9 cellular contexts compared by ENCODE assay signal in the genomic region with DNA sequence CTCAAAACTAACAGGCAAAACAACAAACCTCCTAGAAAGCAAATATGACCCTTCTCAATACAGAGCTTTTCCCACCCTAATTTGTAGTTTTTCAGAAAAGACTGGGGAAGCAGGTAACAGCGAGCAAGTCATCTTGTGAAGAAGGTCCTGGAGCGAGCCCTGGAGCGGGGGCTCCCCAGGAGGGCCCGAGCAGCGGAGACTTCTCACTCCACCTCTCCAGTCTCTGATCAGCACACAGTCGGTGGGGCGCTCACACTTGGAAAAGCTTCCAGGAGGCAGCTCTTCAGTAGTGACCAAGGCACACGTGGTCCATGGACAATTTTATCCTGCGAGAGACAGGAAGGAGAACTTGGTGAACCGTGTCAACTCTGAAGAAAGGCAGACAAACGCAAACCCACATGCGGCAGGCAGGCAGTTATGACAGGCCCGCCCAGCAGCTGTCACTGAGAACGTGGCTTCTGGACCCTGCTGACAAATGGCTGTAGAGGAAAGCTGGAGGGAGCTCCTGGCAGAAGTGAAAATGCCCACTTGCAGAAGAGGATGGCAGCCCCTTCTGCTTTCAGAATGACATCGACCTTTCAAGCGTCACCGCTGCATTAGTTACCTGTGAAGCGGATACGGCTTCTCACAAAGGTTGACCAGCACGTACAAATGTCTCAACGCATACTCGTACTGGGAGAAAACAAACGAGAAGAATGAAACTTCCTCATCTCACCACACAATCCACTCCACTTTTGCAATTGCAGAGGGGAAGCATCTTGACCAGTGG. TPM values are rescaled to one million over a fixed set of nuclear protein-coding genes. Genes with fewer than 3 reads are reported as not detected.
DNase-seq lines count a peak whose midpoint lies in the region; ATAC-seq and TF ChIP-seq lines count a peak whose summit lies in the region.
"Had no signal": no experiment of that assay in that cellular context is flagged by ENCODE, and none has a peak within 500 bp of the region (broad histone marks: within the 10 kb centered on the region; RNA-seq: fewer than 3 reads in every experiment).

No MANE protein-coding gene starts in this region.

- TF ChIP-seq CTCF in GM12864 (IDR thresholded peaks at IDR 0.05; ENCODE audit: low read depth, low read length, missing control alignments) (no peak), WERI-Rb-1 (IDR thresholded peaks at IDR 0.05; ENCODE audit: low read depth, low read length) (no peak), GM23338 (conservative IDR thresholded peaks at IDR 0.05; ENCODE audit: low read depth in 2 of 2) (no peak)

- no peaks in the 10 kb centered on the region for H3K9me3 ChIP-seq in WERI-Rb-1 (ENCODE audit: severe bottlenecking)
- no peaks in the 10 kb centered on the region for H3K9me3 ChIP-seq in effector memory CD4-positive, alpha-beta T cell (ENCODE audit: control insufficient read depth, low read length)

- no peaks in the 10 kb centered on the region for H4K20me1 ChIP-seq in GM23338 (replicated peaks; ENCODE audit: insufficient read depth)

- peak overlapping the region; percentile 14 for H3K4me3 ChIP-seq in GM12864 (ENCODE audit: low read depth, low read length)
- no peak overlapping the region for H3K4me3 ChIP-seq in WERI-Rb-1 (ENCODE audit: low read depth, low read length)
- no peak overlapping the region for H3K4me3 ChIP-seq in effector memory CD4-positive, alpha-beta T cell (ENCODE audit: insufficient read depth, low read depth, low read length, poor library complexity, severe bottlenecking)
- H3K4me3 ChIP-seq in GM23338, result no peak overlapping the region

- no peaks in the 10 kb centered on the region for H3K4me1 ChIP-seq in effector memory CD4-positive, alpha-beta T cell (ENCODE audit: control insufficient read depth, insufficient read depth, low read length, poor library complexity, severe bottlenecking)
- H3K4me1 ChIP-seq in GM23338 (ENCODE audit: insufficient read depth), result no peaks in the 10 kb centered on the region

- intact Hi-C loops in left cardiac atrium (cut with DNase I), result no loop called here

- H3K27ac Mint-ChIP-seq in GM23338, result no peak overlapping the region
- H3K27ac Mint-ChIP-seq: T-helper 1 cell treated with Interleukin-12 subunit alpha and Interleukin-12 subunit beta and Interleukin-4 antibody, amounts not matched to agents 30 μg/mL and 1 μg/mL, for 36 hours had no signal

- ATAC-seq in GM21447 (IDR thresholded peaks at IDR 0.05; ENCODE audit: unreplicated experiment) (peak; percentile 92), HG03558 (IDR thresholded peaks at IDR 0.05; ENCODE audit: extremely low read depth, unreplicated experiment) (peak; percentile 81), left cardiac atrium (peak; percentile 42 to 62), GM23338 (no peak)

- no peaks in the 10 kb centered on the region for H3K27me3 ChIP-seq in WERI-Rb-1 (ENCODE audit: insufficient read depth, low read depth, severe bottlenecking)
- H3K27me3 ChIP-seq in effector memory CD4-positive, alpha-beta T cell (replicated peaks; ENCODE audit: control insufficient read depth, insufficient read depth, low read length, poor library complexity, severe bottlenecking), result no peaks in the 10 kb centered on the region
- no peaks in the 10 kb centered on the region for H3K27me3 ChIP-seq in GM23338 (ENCODE audit: insufficient read depth)

- H2AFZ ChIP-seq in GM23338, result no peak overlapping the region

- H3K27me3 Mint-ChIP-seq in GM23338 (ENCODE audit: insufficient read depth, low read depth, poor library complexity), result no peaks in the 10 kb centered on the region

- H3K36me3 Mint-ChIP-seq in GM23338 (ENCODE audit: low read depth), result peaks cover 16% of the 10 kb centered on the region

- no peaks in the 10 kb centered on the region for H3K9me2 ChIP-seq in GM23338 (ENCODE audit: insufficient read depth)

- no peaks in the 10 kb centered on the region for H3K4me1 Mint-ChIP-seq in GM23338

- no peak overlapping the region for H3K4me2 ChIP-seq in GM23338

- peak; percentile 95 for DNase-seq in GM12864 (ENCODE audit: low read depth)
- DNase-seq in left cardiac atrium, result no peak
- no peak for DNase-seq in NCI-H2081 treated with DMSO at 0.1 percent for 48 hours (lab: John Stamatoyannopoulos, UW)
- DNase-seq in WERI-Rb-1, result no peak
- no peak for DNase-seq in effector memory CD4-positive, alpha-beta T cell
- DNase-seq in GM23338 (ENCODE audit: low spot score), result no peak

- no peaks in the 10 kb centered on the region for H3K9me3 Mint-ChIP-seq in GM23338
- H3K9me3 Mint-ChIP-seq: T-helper 1 cell treated with Interleukin-12 subunit alpha and Interleukin-12 subunit beta and Interleukin-4 antibody, amounts not matched to agents 30 μg/mL and 1 μg/mL, for 36 hours had no signal

- H3F3A ChIP-seq in GM23338 (replicated peaks; ENCODE audit: low read depth), result no peaks in the 10 kb centered on the region

- H3K27ac ChIP-seq in WERI-Rb-1 (no peak overlapping the region), GM23338 (ENCODE audit: low read depth) (no peak overlapping the region)
- H3K27ac ChIP-seq in effector memory CD4-positive, alpha-beta T cell (ENCODE audit: insufficient read depth, low read length, poor library complexity, severe bottlenecking), result no peak overlapping the region

- H3K79me2 ChIP-seq in GM23338 (replicated peaks; ENCODE audit: insufficient read depth), result no peaks in the 10 kb centered on the region

- peaks cover 23% of the 10 kb centered on the region for H3K36me3 ChIP-seq in WERI-Rb-1
- no peaks in the 10 kb centered on the region for H3K36me3 ChIP-seq in effector memory CD4-positive, alpha-beta T cell (ENCODE audit: control insufficient read depth, insufficient read depth, low read length)
- H3K36me3 ChIP-seq in GM23338 (ENCODE audit: insufficient read depth), result peaks cover 11% of the 10 kb centered on the region; the same call in 1 of the 2 replicates

- no peak overlapping the region for H3K4me3 Mint-ChIP-seq in GM23338
- H3K4me3 Mint-ChIP-seq: T-helper 1 cell treated with Interleukin-12 subunit alpha and Interleukin-12 subunit beta and Interleukin-4 antibody, amounts not matched to agents 30 μg/mL and 1 μg/mL, for 36 hours had no signal

TF ChIP-seq in GM23338, 12 proteins besides CTCF, POLR2A, EP300 and RAD21:
- TF ChIP-seq ZNF331 (CRISPR knock-in tag; IDR thresholded peaks at IDR 0.05; ENCODE audit: low read depth) (no peak), STAT1 (IDR thresholded peaks at IDR 0.05; ENCODE audit: unreplicated experiment) (no peak), NANOG (IDR thresholded peaks at IDR 0.05; ENCODE audit: borderline replicate concordance) (no peak), JUNB (IDR thresholded peaks at IDR 0.05; ENCODE audit: unreplicated experiment) (no peak)
- TF ChIP-seq, protein P1, sequence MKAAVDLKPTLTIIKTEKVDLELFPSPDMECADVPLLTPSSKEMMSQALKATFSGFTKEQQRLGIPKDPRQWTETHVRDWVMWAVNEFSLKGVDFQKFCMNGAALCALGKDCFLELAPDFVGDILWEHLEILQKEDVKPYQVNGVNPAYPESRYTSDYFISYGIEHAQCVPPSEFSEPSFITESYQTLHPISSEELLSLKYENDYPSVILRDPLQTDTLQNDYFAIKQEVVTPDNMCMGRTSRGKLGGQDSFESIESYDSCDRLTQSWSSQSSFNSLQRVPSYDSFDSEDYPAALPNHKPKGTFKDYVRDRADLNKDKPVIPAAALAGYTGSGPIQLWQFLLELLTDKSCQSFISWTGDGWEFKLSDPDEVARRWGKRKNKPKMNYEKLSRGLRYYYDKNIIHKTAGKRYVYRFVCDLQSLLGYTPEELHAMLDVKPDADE (IDR thresholded peaks at IDR 0.05), result no peak

RNA-seq across cellular contexts. Expression of gene LGMN, which starts 44.2 kb away (rescaled TPM):
- 100 to 1,000 TPM in 1 of 2 donors, 10 to 100 TPM in 1; 89.7 to 119 TPM for total RNA-seq in left cardiac atrium
- 83.5 and 120 TPM in 2 replicates for total RNA-seq in GM23338 (2014; rRNA removed; shearing (Covaris generic))
- polyA plus RNA-seq in GM23338 (2016; fragmentation: Nextera tagmentation; extraction: Ambion mirVana), result 60.0 and 62.9 TPM in 2 replicates
